In the genomic region with DNA sequence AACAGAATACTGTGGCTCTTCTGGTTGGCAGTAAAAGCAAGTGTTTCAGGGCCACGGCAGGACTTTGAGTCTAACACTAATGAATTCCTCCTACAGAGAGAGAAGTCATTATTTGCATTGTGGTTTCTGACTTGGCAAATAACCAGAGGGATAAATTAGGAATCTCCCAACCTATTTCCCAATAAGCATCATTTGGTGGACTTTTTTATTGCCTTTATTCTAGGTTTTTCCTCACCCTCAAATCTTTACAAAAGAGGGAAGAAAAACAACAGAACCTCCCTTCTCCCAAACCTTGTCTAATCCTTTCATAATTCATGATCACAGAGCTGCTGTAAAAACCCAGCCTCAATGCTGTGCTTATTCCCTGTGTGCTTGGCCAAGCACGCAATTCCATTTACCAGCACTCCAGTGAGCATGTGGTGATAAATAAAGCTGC, we compare ENCODE assay signal across 16 cellular contexts.
DNase-seq lines count a peak whose midpoint lies in the region; ATAC-seq and TF ChIP-seq lines count a peak whose summit lies in the region.
"Had no signal": no experiment of that assay in that cellular context is flagged by ENCODE, and none has a peak within 500 bp of the region (broad histone marks: within the 10 kb centered on the region; RNA-seq: fewer than 3 reads in every experiment).

No MANE protein-coding gene starts in this region.

- H3K36me3 ChIP-seq in endocrine pancreas (ENCODE audit: control insufficient read depth, insufficient read depth, low read length): no peaks in the 10 kb centered on the region
- H3K36me3 ChIP-seq in aorta (ENCODE audit: control insufficient read depth in 1 of 2, insufficient read depth in 2 of 2, low read length in 1 of 2): no peaks in the 10 kb centered on the region
- H3K36me3 ChIP-seq in endodermal cell (ENCODE audit: control insufficient read depth, insufficient read depth, low read length): no peaks in the 10 kb centered on the region

- no peak overlapping the region for H3K4me3 Mint-ChIP-seq in osteocyte (ENCODE audit: unreplicated experiment)
- H3K4me3 Mint-ChIP-seq in endodermal cell: no peak overlapping the region
- H3K4me3 Mint-ChIP-seq: activated CD8-positive, alpha-beta T cell treated with anti-CD3 and anti-CD28 coated beads for 36 hours; activated naive CD4-positive, alpha-beta T cell treated with anti-CD3 and anti-CD28 coated beads, Interleukin-2, amount 50 U/mL, for 24 hours; CD4-positive, alpha-beta memory T cell had no signal

- 48 to 65% methylated on average over 2 of the region's 2 CpGs for WGBS in aorta, 2 donors
- WGBS in endodermal cell (ENCODE audit: insufficient coverage in 1 of 2, insufficient read length in 1 of 2), 2 experiments: 82 to 93% methylated on average over 2 of the region's 2 CpGs

- no peak overlapping the region for H3K27ac Mint-ChIP-seq in osteocyte (ENCODE audit: unreplicated experiment)
- H3K27ac Mint-ChIP-seq in endodermal cell: no peak overlapping the region
- H3K27ac Mint-ChIP-seq: activated CD8-positive, alpha-beta T cell treated with anti-CD3 and anti-CD28 coated beads for 36 hours; activated naive CD4-positive, alpha-beta T cell treated with anti-CD3 and anti-CD28 coated beads, Interleukin-2, amount 50 U/mL, for 24 hours; CD4-positive, alpha-beta memory T cell; progenitor cell of endocrine pancreas had no signal

- TF ChIP-seq CTCF in osteocyte (IDR thresholded peaks at IDR 0.05) (no peak), endodermal cell (conservative IDR thresholded peaks at IDR 0.05) (no peak)

- no peak overlapping the region for H3K27ac ChIP-seq in aorta (ENCODE audit: low read depth in 1 of 2, low read length in 2 of 2)
- H3K27ac ChIP-seq in endodermal cell (ENCODE audit: low read depth, low read length): no peak overlapping the region

- H3K36me3 Mint-ChIP-seq in osteocyte (ENCODE audit: unreplicated experiment): no peaks in the 10 kb centered on the region
- H3K36me3 Mint-ChIP-seq in endodermal cell (ENCODE audit: low read depth): no peaks in the 10 kb centered on the region
- H3K36me3 Mint-ChIP-seq: activated naive CD4-positive, alpha-beta T cell treated with anti-CD3 and anti-CD28 coated beads, Interleukin-2, amount 50 U/mL, for 24 hours; CD4-positive, alpha-beta memory T cell had no signal

- H3K4me3 ChIP-seq in endocrine pancreas (ENCODE audit: control insufficient read depth, insufficient read depth, low read length): peak overlapping the region; percentile 56
- H3K4me3 ChIP-seq in aorta (ENCODE audit: low read length in 2 of 2): no peak overlapping the region
- H3K4me3 ChIP-seq in endodermal cell (ENCODE audit: low read length): no peak overlapping the region
- H3K4me3 ChIP-seq: dorsolateral prefrontal cortex had no signal

- H3K9me3 Mint-ChIP-seq in osteocyte (ENCODE audit: unreplicated experiment) (no peaks in the 10 kb centered on the region), endodermal cell (no peaks in the 10 kb centered on the region)
- H3K9me3 Mint-ChIP-seq: activated CD8-positive, alpha-beta T cell treated with anti-CD3 and anti-CD28 coated beads for 36 hours; activated naive CD4-positive, alpha-beta T cell treated with anti-CD3 and anti-CD28 coated beads, Interleukin-2, amount 50 U/mL, for 24 hours had no signal

- H3K9me3 ChIP-seq in endocrine pancreas (ENCODE audit: control insufficient read depth, low read length) (no peaks in the 10 kb centered on the region), aorta (ENCODE audit: control insufficient read depth, low read length) (no peaks in the 10 kb centered on the region), endodermal cell (ENCODE audit: control insufficient read depth, low read length) (no peaks in the 10 kb centered on the region)

- H3K9ac ChIP-seq in endocrine pancreas (ENCODE audit: control insufficient read depth, insufficient read depth, low read length): no peak overlapping the region
- no peak overlapping the region for H3K9ac ChIP-seq in endodermal cell (ENCODE audit: extremely low read depth, low read length, poor library complexity, severe bottlenecking)

- intact Hi-C loops in aorta (cut with DNase I): no loop called here

- peaks cover 12% of the 10 kb centered on the region for H3K4me1 ChIP-seq in endocrine pancreas (ENCODE audit: control insufficient read depth, insufficient read depth, low read length)
- no peaks in the 10 kb centered on the region for H3K4me1 ChIP-seq in aorta (ENCODE audit: control insufficient read depth in 1 of 2, insufficient read depth in 2 of 2, low read length in 2 of 2)
- peaks cover 5% of the 10 kb centered on the region for H3K4me1 ChIP-seq in endodermal cell (ENCODE audit: control insufficient read depth, insufficient read depth, low read length)

- H3K27me3 ChIP-seq in endocrine pancreas (ENCODE audit: control insufficient read depth, insufficient read depth, low read length): no peaks in the 10 kb centered on the region
- no peaks in the 10 kb centered on the region for H3K27me3 ChIP-seq in aorta (ENCODE audit: control insufficient read depth in 1 of 2, insufficient read depth in 2 of 2, low read length in 1 of 2)
- no peaks in the 10 kb centered on the region for H3K27me3 ChIP-seq in endodermal cell (ENCODE audit: control insufficient read depth, insufficient read depth, low read length, poor library complexity, severe bottlenecking)
- H3K27me3 ChIP-seq: dorsolateral prefrontal cortex had no signal

- H3K4me1 Mint-ChIP-seq in osteocyte (ENCODE audit: unreplicated experiment) (no peaks in the 10 kb centered on the region), endodermal cell (peaks cover 2% of the 10 kb centered on the region)
- H3K4me1 Mint-ChIP-seq: activated naive CD4-positive, alpha-beta T cell treated with anti-CD3 and anti-CD28 coated beads, Interleukin-2, amount 50 U/mL, for 24 hours; CD4-positive, alpha-beta memory T cell had no signal

- ATAC-seq in GM21515 (IDR thresholded peaks at IDR 0.05; ENCODE audit: unreplicated experiment) (no peak), aorta (ENCODE audit: low FRiP score) (no peak)
- ATAC-seq: activated CD8-positive, alpha-beta T cell treated with anti-CD3 and anti-CD28 coated beads for 36 hours; Panc1 had no signal

- H3K27me3 Mint-ChIP-seq in osteocyte (ENCODE audit: unreplicated experiment): peaks cover 9% of the 10 kb centered on the region
- peaks cover 6% of the 10 kb centered on the region for H3K27me3 Mint-ChIP-seq in endodermal cell (ENCODE audit: insufficient read depth)
- H3K27me3 Mint-ChIP-seq: activated CD8-positive, alpha-beta T cell treated with anti-CD3 and anti-CD28 coated beads for 36 hours; progenitor cell of endocrine pancreas had no signal

- DNase-seq in DMS79 (lab: John Stamatoyannopoulos, UW) (peak; percentile 72), NCI-H2107 treated with DMSO at 0.1 percent for 48 hours (lab: John Stamatoyannopoulos, UW; ENCODE audit: unreplicated experiment) (peak; percentile 55), osteocyte (ENCODE audit: extremely low spot score, unreplicated experiment) (peak; percentile 25), A172 (ENCODE audit: low spot score) (no peak), aorta (no peak), endodermal cell (no peak)
- DNase-seq: activated CD8-positive, alpha-beta T cell treated with anti-CD3 and anti-CD28 coated beads for 36 hours; CD4-positive, alpha-beta memory T cell; mesenchymal stem cell; NCI-H1436 treated with DMSO at 0.1 percent for 48 hours had no signal

Comparison
In these comparisons a context has a peak if more than half of its experiments do, and no peak if none do; other contexts are left out.
1. DNase-seq: peak in DMS79 (single experiment), NCI-H2107 treated with DMSO at 0.1 percent for 48 hours (single experiment) and osteocyte (single experiment); none in A172 (single experiment), aorta (0 of 2) and endodermal cell (single experiment).